In genomic region chr1:29842130-29842529, GRCh38 we compare ENCODE assay signal across 1 cellular context.
A peak's percentile ranks its signal among the peaks of the same experiment; 100 is the strongest.
TF ChIP-seq lines count a peak whose summit lies in the region.

No MANE protein-coding gene starts in this region.

TF ChIP-seq in HepG2, 621 proteins besides CTCF, POLR2A, EP300 and RAD21 (continued from another document):
- TF ChIP-seq, protein P1, sequence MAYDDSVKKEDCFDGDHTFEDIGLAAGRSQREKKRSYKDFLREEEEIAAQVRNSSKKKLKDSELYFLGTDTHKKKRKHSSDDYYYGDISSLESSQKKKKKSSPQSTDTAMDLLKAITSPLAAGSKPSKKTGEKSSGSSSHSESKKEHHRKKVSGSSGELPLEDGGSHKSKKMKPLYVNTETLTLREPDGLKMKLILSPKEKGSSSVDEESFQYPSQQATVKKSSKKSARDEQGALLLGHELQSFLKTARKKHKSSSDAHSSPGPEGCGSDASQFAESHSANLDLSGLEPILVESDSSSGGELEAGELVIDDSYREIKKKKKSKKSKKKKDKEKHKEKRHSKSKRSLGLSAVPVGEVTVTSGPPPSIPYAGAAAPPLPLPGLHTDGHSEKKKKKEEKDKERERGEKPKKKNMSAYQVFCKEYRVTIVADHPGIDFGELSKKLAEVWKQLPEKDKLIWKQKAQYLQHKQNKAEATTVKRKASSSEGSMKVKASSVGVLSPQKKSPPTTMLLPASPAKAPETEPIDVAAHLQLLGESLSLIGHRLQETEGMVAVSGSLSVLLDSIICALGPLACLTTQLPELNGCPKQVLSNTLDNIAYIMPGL (CRISPR knock-in tag; IDR thresholded peaks at IDR 0.05; ENCODE audit: borderline replicate concordance in 1 of 2, low read depth in 1 of 2): no peak
- TF ChIP-seq, protein P2, sequence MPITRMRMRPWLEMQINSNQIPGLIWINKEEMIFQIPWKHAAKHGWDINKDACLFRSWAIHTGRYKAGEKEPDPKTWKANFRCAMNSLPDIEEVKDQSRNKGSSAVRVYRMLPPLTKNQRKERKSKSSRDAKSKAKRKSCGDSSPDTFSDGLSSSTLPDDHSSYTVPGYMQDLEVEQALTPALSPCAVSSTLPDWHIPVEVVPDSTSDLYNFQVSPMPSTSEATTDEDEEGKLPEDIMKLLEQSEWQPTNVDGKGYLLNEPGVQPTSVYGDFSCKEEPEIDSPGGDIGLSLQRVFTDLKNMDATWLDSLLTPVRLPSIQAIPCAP (CRISPR knock-in tag; IDR thresholded peaks at IDR 0.05; ENCODE audit: low read depth): no peak
- TF ChIP-seq ZNF317 (CRISPR knock-in tag; IDR thresholded peaks at IDR 0.05) (peak; percentile 97), EEA1 (CRISPR knock-in tag; IDR thresholded peaks at IDR 0.05; ENCODE audit: borderline replicate concordance) (no peak)
